14 cellular contexts compared by ENCODE assay signal in genomic region chr1:116513956-116514355, GRCh38. TPM values are rescaled to one million over a fixed set of nuclear protein-coding genes. Genes with fewer than 3 reads are reported as not detected.
DNase-seq lines count a peak whose midpoint lies in the region; ATAC-seq and TF ChIP-seq lines count a peak whose summit lies in the region.
"Had no signal": no experiment of that assay in that cellular context is flagged by ENCODE, and none has a peak within 500 bp of the region (broad histone marks: within the 10 kb centered on the region; RNA-seq: fewer than 3 reads in every experiment).

No MANE protein-coding gene starts in this region.

- TF ChIP-seq CTCF in activated CD8-positive, alpha-beta T cell treated with anti-CD3 and anti-CD28 coated beads for 36 hours (IDR thresholded peaks at IDR 0.05) = no peak
- no peak for TF ChIP-seq CTCF in natural killer cell (IDR thresholded peaks at IDR 0.05)

- TF ChIP-seq POLR2A in GM19193 (IDR thresholded peaks at IDR 0.05; ENCODE audit: extremely low read depth, insufficient read depth, insufficient read length) = peak; percentile 13

- POLR2A ChIA-PET in activated CD4-positive, alpha-beta T cell treated with anti-CD3 and anti-CD28 coated beads for 36 hours (lab: Charles Lee) = interaction anchor here (1.6 kb wide), 1 partner anchor 10 kb away, joined by 14 read pairs; no protein-coding TSS in a partner anchor
- POLR2A ChIA-PET in activated CD8-positive, alpha-beta T cell treated with anti-CD3 and anti-CD28 coated beads for 36 hours (lab: Charles Lee) = interaction anchor here (1.0 to 1.8 kb wide), 6 partner anchors 8 to 546 kb away, joined by 3 to 6 read pairs (median 5); partner anchors contain the start of gene TTF2

- H3K27ac Mint-ChIP-seq in activated CD4-positive, alpha-beta T cell treated with anti-CD3 and anti-CD28 coated beads, Interleukin-2, amount 10 ng/mL, durations not matched to agents 24 days and 14 days = peak overlapping the region; percentile 51
- no peak overlapping the region for H3K27ac Mint-ChIP-seq in activated CD4-positive, alpha-beta T cell treated with anti-CD3 and anti-CD28 coated beads for 36 hours
- peak overlapping the region; percentile 36 for H3K27ac Mint-ChIP-seq in activated CD8-positive, alpha-beta T cell treated with anti-CD3 and anti-CD28 coated beads for 36 hours
- peak overlapping the region; percentile 99 to 100 for H3K27ac Mint-ChIP-seq in natural killer cell

- peaks cover 39% of the 10 kb centered on the region for H3K36me3 Mint-ChIP-seq in activated CD4-positive, alpha-beta T cell treated with anti-CD3 and anti-CD28 coated beads, Interleukin-2, amount 10 ng/mL, durations not matched to agents 24 days and 14 days (ENCODE audit: low read depth)
- peaks cover 7% of the 10 kb centered on the region for H3K36me3 Mint-ChIP-seq in activated CD4-positive, alpha-beta T cell treated with anti-CD3 and anti-CD28 coated beads for 36 hours (ENCODE audit: low read depth)
- peaks cover 3% of the 10 kb centered on the region for H3K36me3 Mint-ChIP-seq in activated CD8-positive, alpha-beta T cell treated with anti-CD3 and anti-CD28 coated beads for 36 hours (ENCODE audit: low read depth)
- no peaks in the 10 kb centered on the region for H3K36me3 Mint-ChIP-seq in natural killer cell

- peak; percentile 57 for DNase-seq in activated CD4-positive, alpha-beta T cell treated with anti-CD3 and anti-CD28 coated beads, Interleukin-2, amount 10 ng/mL, durations not matched to agents 24 days and 14 days
- no peak for DNase-seq in activated CD4-positive, alpha-beta T cell treated with anti-CD3 and anti-CD28 coated beads for 36 hours
- no peak for DNase-seq in activated CD8-positive, alpha-beta T cell treated with anti-CD3 and anti-CD28 coated beads for 36 hours
- no peak for DNase-seq in natural killer cell
- no peak for DNase-seq in A172 (ENCODE audit: low spot score)
- DNase-seq in NCI-H69 (lab: John Stamatoyannopoulos, UW) = no peak
- DNase-seq in hippocampal formation (lab: John Stamatoyannopoulos, UW) = no peak
- DNase-seq: ACHN, activated gamma-delta T cell treated with Interleukin-2 at 50 U/mL for 16 hours, aorta, islet precursor cell, mammary epithelial cell, SHP77 had no signal

- intact Hi-C loops in activated CD4-positive, alpha-beta T cell treated with anti-CD3 and anti-CD28 coated beads, Interleukin-2, amount 10 ng/mL, durations not matched to agents 24 days and 14 days (cut with micrococcal nuclease) = loop anchor here (2.0 kb wide), 2 partner anchors 43 to 57 kb away; partner anchors contain the start of gene CD58
- intact Hi-C loops in activated CD4-positive, alpha-beta T cell treated with anti-CD3 and anti-CD28 coated beads for 36 hours (cut with DNase I, micrococcal nuclease) = loop anchor here (2.0 to 10.0 kb wide), 6 partner anchors 27 to 869 kb away; partner anchors contain the start of genes IGSF3 (in 1 of the 2), TTF2 (in 1 of the 2) and VANGL1 (in 1 of the 2)
- intact Hi-C loops in activated CD8-positive, alpha-beta T cell treated with anti-CD3 and anti-CD28 coated beads for 36 hours (cut with micrococcal nuclease) = no loop called here
- intact Hi-C loops in natural killer cell (cut with micrococcal nuclease) = no loop called here

- CTCF ChIA-PET in activated CD4-positive, alpha-beta T cell treated with anti-CD3 and anti-CD28 coated beads for 36 hours (lab: Charles Lee) = interaction anchor here (1.5 to 2.7 kb wide), 3 partner anchors 12 to 375 kb away, joined by 3 to 12 read pairs (median 7); no protein-coding TSS in a partner anchor
- CTCF ChIA-PET in activated CD8-positive, alpha-beta T cell treated with anti-CD3 and anti-CD28 coated beads for 36 hours (lab: Charles Lee) = interaction anchor here (0.9 to 5.0 kb wide), 6 partner anchors 8 to 375 kb away, joined by 3 to 24 read pairs (median 4); no protein-coding TSS in a partner anchor

- H3K9me3 Mint-ChIP-seq in activated CD4-positive, alpha-beta T cell treated with anti-CD3 and anti-CD28 coated beads, Interleukin-2, amount 10 ng/mL, durations not matched to agents 24 days and 14 days = peaks cover 14% of the 10 kb centered on the region
- no peaks in the 10 kb centered on the region for H3K9me3 Mint-ChIP-seq in activated CD4-positive, alpha-beta T cell treated with anti-CD3 and anti-CD28 coated beads for 36 hours (ENCODE audit: low read depth)
- H3K9me3 Mint-ChIP-seq in activated CD8-positive, alpha-beta T cell treated with anti-CD3 and anti-CD28 coated beads for 36 hours = no peaks in the 10 kb centered on the region
- no peaks in the 10 kb centered on the region for H3K9me3 Mint-ChIP-seq in natural killer cell

- H3K4me3 Mint-ChIP-seq in activated CD4-positive, alpha-beta T cell treated with anti-CD3 and anti-CD28 coated beads, Interleukin-2, amount 10 ng/mL, durations not matched to agents 24 days and 14 days = no peak overlapping the region
- no peak overlapping the region for H3K4me3 Mint-ChIP-seq in activated CD4-positive, alpha-beta T cell treated with anti-CD3 and anti-CD28 coated beads for 36 hours
- no peak overlapping the region for H3K4me3 Mint-ChIP-seq in activated CD8-positive, alpha-beta T cell treated with anti-CD3 and anti-CD28 coated beads for 36 hours
- no peak overlapping the region for H3K4me3 Mint-ChIP-seq in natural killer cell

- ATAC-seq in activated CD4-positive, alpha-beta T cell treated with anti-CD3 and anti-CD28 coated beads for 36 hours = no peak
- no peak for ATAC-seq in activated CD8-positive, alpha-beta T cell treated with anti-CD3 and anti-CD28 coated beads for 36 hours
- no peak for ATAC-seq in natural killer cell

- no peaks in the 10 kb centered on the region for H3K27me3 Mint-ChIP-seq in activated CD4-positive, alpha-beta T cell treated with anti-CD3 and anti-CD28 coated beads, Interleukin-2, amount 10 ng/mL, durations not matched to agents 24 days and 14 days
- no peaks in the 10 kb centered on the region for H3K27me3 Mint-ChIP-seq in activated CD4-positive, alpha-beta T cell treated with anti-CD3 and anti-CD28 coated beads for 36 hours
- H3K27me3 Mint-ChIP-seq in activated CD8-positive, alpha-beta T cell treated with anti-CD3 and anti-CD28 coated beads for 36 hours = no peaks in the 10 kb centered on the region
- H3K27me3 Mint-ChIP-seq in natural killer cell (ENCODE audit: low read depth in 2 of 2) = no peaks in the 10 kb centered on the region

- peaks cover 71% of the 10 kb centered on the region for H3K4me1 Mint-ChIP-seq in activated CD4-positive, alpha-beta T cell treated with anti-CD3 and anti-CD28 coated beads, Interleukin-2, amount 10 ng/mL, durations not matched to agents 24 days and 14 days
- H3K4me1 Mint-ChIP-seq in activated CD4-positive, alpha-beta T cell treated with anti-CD3 and anti-CD28 coated beads for 36 hours = peaks cover 63% of the 10 kb centered on the region
- H3K4me1 Mint-ChIP-seq in activated CD8-positive, alpha-beta T cell treated with anti-CD3 and anti-CD28 coated beads for 36 hours (ENCODE audit: low read depth) = peaks cover 58% of the 10 kb centered on the region
- peaks cover 76 to 78% of the 10 kb centered on the region in 2 donors for H3K4me1 Mint-ChIP-seq in natural killer cell

RNA-seq across cellular contexts. Expression of gene CD58, which starts 56.9 kb away (rescaled TPM):
- total RNA-seq in activated CD4-positive, alpha-beta T cell treated with anti-CD3 and anti-CD28 coated beads, Interleukin-2, amount 10 ng/mL, durations not matched to agents 24 days and 14 days = 26.5 and 31.0 TPM in 2 replicates
- 10 to 100 TPM; 12.4 to 16.0 TPM for total RNA-seq in activated CD4-positive, alpha-beta T cell treated with anti-CD3 and anti-CD28 coated beads for 36 hours
- 10 to 100 TPM; 11.1 to 12.7 TPM for total RNA-seq in activated CD8-positive, alpha-beta T cell treated with anti-CD3 and anti-CD28 coated beads for 36 hours
- 10 to 100 TPM; 27.4 to 34.0 (median 28.6) TPM for total RNA-seq in natural killer cell
- 34.9 and 42.4 TPM in 2 replicates for total RNA-seq in A172 (2014; rRNA removed; shearing (Covaris generic))

Comparison
In these comparisons a context has a peak if more than half of its experiments do, and no peak if none do; other contexts are left out.
1. intact Hi-C loops: an anchor here in activated CD4-positive, alpha-beta T cell treated with anti-CD3 and anti-CD28 coated beads, Interleukin-2, amount 10 ng/mL, durations not matched to agents 24 days and 14 days (2.0 kb wide) and activated CD4-positive, alpha-beta T cell treated with anti-CD3 and anti-CD28 coated beads for 36 hours (2.0 to 10.0 kb wide); none called in activated CD8-positive, alpha-beta T cell treated with anti-CD3 and anti-CD28 coated beads for 36 hours and natural killer cell.